Comparison of ENCODE assay signal across 26 cellular contexts in genomic region chr1:40221977-40222772, GRCh38. TPM values are rescaled to one million over a fixed set of nuclear protein-coding genes. Genes with fewer than 3 reads are reported as not detected.
"Had no signal": no experiment of that assay in that cellular context is flagged by ENCODE, and none has a peak within 500 bp of the region (broad histone marks: within the 10 kb centered on the region; RNA-seq: fewer than 3 reads in every experiment).

No MANE protein-coding gene starts in this region.

- ATAC-seq: activated CD4-positive, CD25-positive, alpha-beta regulatory T cell treated with anti-CD3 and anti-CD28 coated beads, Interleukin-2, amount 50 U/mL, for 24 hours; activated CD8-positive, alpha-beta T cell treated with anti-CD3 and anti-CD28 coated beads for 36 hours; activated naive CD4-positive, alpha-beta T cell treated with anti-CD3 and anti-CD28 coated beads, Interleukin-2, amount 50 U/mL, for 72 hours; PC-3; SK-N-SH treated with all-trans-retinoic acid at 6 μM for 48 hours had no signal

- FAIRE-seq: RCC 7860 had no signal

- DNase-seq: activated CD4-positive, alpha-beta T cell treated with anti-CD3 and anti-CD28 coated beads for 4 hours; activated CD8-positive, alpha-beta memory T cell treated with anti-CD3 and anti-CD28 coated beads, Interleukin-2, amount 50 U/mL, for 48 hours; activated CD8-positive, alpha-beta T cell treated with anti-CD3 and anti-CD28 coated beads for 36 hours; activated effector memory CD4-positive, alpha-beta T cell treated with anti-CD3 and anti-CD28 coated beads, Interleukin-2, amount 50 U/mL, for 16 hours; activated naive CD4-positive, alpha-beta T cell treated with Interleukin-2 at 50 U/mL for 16 hours; activated T-cell treated with anti-CD3 and anti-CD28 coated beads, Interleukin-2, amount 50 U/mL, for 24 hours; adrenal gland; cerebellar nuclear complex; colonic mucosa; MM.1S; NCI-H1105; NCI-H1436; NCI-H187; NCI-H2081; NCI-H510A treated with DMSO at 0.1 percent for 48 hours; NCI-H69; NK-92 treated with Interleukin-12 subunit alpha and Interleukin-12 subunit beta, amount 100 ng/mL, for 24 hours; PC-3; SHP77; SW 1271; T-helper 9 cell had no signal

- H3K4me3 ChIP-seq: adrenal gland, colonic mucosa, SJSA1 had no signal

RNA-seq across cellular contexts. Expression of gene TMCO2, which starts 25.6 kb away (rescaled TPM):
- polyA plus RNA-seq: adrenal gland had no signal
